In the genomic region with DNA sequence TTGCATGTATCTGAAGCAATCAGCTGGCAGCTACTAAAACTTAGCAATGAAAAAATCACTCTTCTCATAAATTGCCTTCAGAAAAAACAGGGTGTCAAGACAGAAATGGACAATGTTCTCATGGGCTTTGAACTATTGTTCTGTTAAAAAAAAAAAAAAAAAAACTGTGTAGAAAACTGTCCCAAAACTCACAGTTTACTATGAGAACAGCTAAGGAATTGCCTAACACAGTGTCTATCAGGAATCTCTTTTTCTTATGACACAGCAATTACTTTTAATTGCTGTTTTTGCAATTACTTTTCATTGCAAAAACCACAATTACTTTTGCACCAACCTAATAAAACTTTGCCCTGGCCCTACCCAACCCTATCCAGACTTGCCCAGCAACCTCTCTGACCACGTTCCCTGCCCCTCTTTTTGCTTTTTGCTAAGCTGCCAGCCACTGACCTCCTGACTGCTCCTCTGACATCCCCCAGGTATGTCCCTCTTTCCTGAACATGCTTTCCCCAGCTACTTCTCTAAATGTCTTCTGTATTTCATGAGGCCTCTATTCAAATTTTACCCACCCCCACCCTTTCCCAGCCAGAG, we compare ENCODE assay signal across 28 cellular contexts.
DNase-seq lines count a peak whose midpoint lies in the region; ATAC-seq and TF ChIP-seq lines count a peak whose summit lies in the region.
"Had no signal": no experiment of that assay in that cellular context is flagged by ENCODE, and none has a peak within 500 bp of the region (broad histone marks: within the 10 kb centered on the region; RNA-seq: fewer than 3 reads in every experiment).

No MANE protein-coding gene starts in this region.

- peaks cover 0 to 10% of the 10 kb centered on the region in 2 donors for H3K36me3 ChIP-seq in ascending aorta
- H3K36me3 ChIP-seq in transverse colon, result peaks cover 0 to 6% (median under 1%) of the 10 kb centered on the region in 4 donors
- H3K36me3 ChIP-seq: BE2C, neural progenitor cell had no signal

- intact Hi-C loops in Right ventricle myocardium inferior (cut with DNase I), result no loop called here
- intact Hi-C loops in left cardiac atrium (cut with DNase I), result loop anchor here in 1 of 2 donors (10.0 kb wide), 1 partner anchor 872 kb away; no protein-coding TSS in a partner anchor
- intact Hi-C loops in ascending aorta (cut with DNase I), result no loop called here
- intact Hi-C loops in right cardiac atrium (cut with DNase I), result no loop called here
- intact Hi-C loops in transverse colon (cut with DNase I; ENCODE audit: low total_unique reads), result no loop called here

- no peak for TF ChIP-seq POLR2A in transverse colon (IDR thresholded peaks at IDR 0.05)

- in situ Hi-C loops in transverse colon (cut with MboI; ENCODE audit: low pct_ligation_motif_present in 1 of 4, low pct_unique_long_range_greater_than_20kb in 1 of 4, low sequenced_read_pairs in 3 of 4), result no loop called here

- no peak for DNase-seq in Right ventricle myocardium inferior (ENCODE audit: missing footprints)
- DNase-seq in left cardiac atrium, result no peak
- no peak for DNase-seq in ascending aorta (ENCODE audit: low spot score in 2 of 2)
- DNase-seq in right cardiac atrium, result no peak
- DNase-seq in transverse colon, result peak; percentile 24
- DNase-seq in NCI-H2196 (lab: John Stamatoyannopoulos, UW; ENCODE audit: unreplicated experiment), result no peak
- DNase-seq in activated naive CD4-positive, alpha-beta T cell treated with anti-CD3 and anti-CD28 coated beads, Interleukin-2, amount 50 U/mL, for 16 hours, result no peak
- no peak for DNase-seq in Ammon's horn (ENCODE audit: low spot score)
- DNase-seq: activated CD8-positive, alpha-beta T cell treated with anti-CD3 and anti-CD28 coated beads for 36 hours; activated effector memory CD4-positive, alpha-beta T cell treated with anti-CD3 and anti-CD28 coated beads, Interleukin-2, amount 50 U/mL, for 16 hours; BE2C; body of pancreas; DMS79 treated with DMSO at 0.1 percent for 48 hours; effector memory CD4-positive, alpha-beta T cell; islet precursor cell; Karpas-422; NCI-H1105; NCI-H2029 treated with DMSO at 0.1 percent for 48 hours; NCI-H345; NCI-H748 treated with DMSO at 0.1 percent for 48 hours; PC-3; SIG-M5; substantia nigra had no signal

- H3K9me3 ChIP-seq in ascending aorta (no peaks in the 10 kb centered on the region), right cardiac atrium (ENCODE audit: control insufficient read depth, low read length) (no peaks in the 10 kb centered on the region), transverse colon (no peaks in the 10 kb centered on the region)
- H3K9me3 ChIP-seq: BE2C, body of pancreas had no signal

- ATAC-seq in Right ventricle myocardium inferior (peak; percentile 24), left cardiac atrium (no peak), right cardiac atrium (no peak)
- ATAC-seq: activated CD4-positive, CD25-positive, alpha-beta regulatory T cell treated with anti-CD3 and anti-CD28 coated beads, Interleukin-2, amount 50 U/mL, for 24 hours; activated CD8-positive, alpha-beta T cell treated with anti-CD3 and anti-CD28 coated beads for 36 hours; body of pancreas; PC-3; stimulated activated effector memory CD8-positive, alpha-beta T cell treated with anti-CD3 and anti-CD28 coated beads, Interleukin-12 subunit alpha, Interleukin-12 subunit beta, amount 100 ng/mL, for 72 hours had no signal

- no peak overlapping the region for H3K4me3 ChIP-seq in ascending aorta
- no peak overlapping the region for H3K4me3 ChIP-seq in right cardiac atrium (ENCODE audit: low read length)
- no peak overlapping the region for H3K4me3 ChIP-seq in transverse colon
- H3K4me3 ChIP-seq: body of pancreas, lung, neural progenitor cell, smooth muscle cell had no signal

- no peaks in the 10 kb centered on the region for H3K27me3 ChIP-seq in ascending aorta
- H3K27me3 ChIP-seq in right cardiac atrium (ENCODE audit: control insufficient read depth, insufficient read depth), result no peaks in the 10 kb centered on the region
- H3K27me3 ChIP-seq in transverse colon, result no peaks in the 10 kb centered on the region
- H3K27me3 ChIP-seq: BE2C, body of pancreas, neural progenitor cell had no signal

- peak overlapping the region; percentile 78 to 79 for H3K27ac ChIP-seq in ascending aorta
- peak overlapping the region; percentile 27 for H3K27ac ChIP-seq in right cardiac atrium (ENCODE audit: low read length)
- peak overlapping the region; percentile 63 to 73 (median 66) for H3K27ac ChIP-seq in transverse colon
- H3K27ac ChIP-seq: body of pancreas, neural progenitor cell had no signal

- WGBS in right cardiac atrium, result 70% methylated on average over 1 of the region's 1 CpG
- WGBS in transverse colon (ENCODE audit: low coverage in 1 of 2), 2 donors, result 9 to 18% methylated on average over 1 of the region's 1 CpG

- TF ChIP-seq CTCF in ascending aorta (IDR thresholded peaks at IDR 0.05) (no peak), transverse colon (IDR thresholded peaks at IDR 0.05) (no peak)

- peaks cover 0 to 34% of the 10 kb centered on the region in 2 donors for H3K4me1 ChIP-seq in ascending aorta
- peaks cover 3% of the 10 kb centered on the region for H3K4me1 ChIP-seq in right cardiac atrium (ENCODE audit: control insufficient read depth, insufficient read depth, low read length)
- peaks cover 6 to 53% (median 27%) of the 10 kb centered on the region in 4 donors for H3K4me1 ChIP-seq in transverse colon
- H3K4me1 ChIP-seq: BE2C had no signal

- no peak for TF ChIP-seq EP300 in transverse colon (IDR thresholded peaks at IDR 0.05; ENCODE audit: low read depth)

Comparison
In these comparisons a context has a peak if more than half of its experiments do, and no peak if none do; other contexts are left out.
1. H3K27ac ChIP-seq: peak in every context shown above with its lines; median percentile 78 in ascending aorta; 66 in transverse colon; 27 in right cardiac atrium.